In genomic region chr3:53826048-53826447, GRCh38 we compare ENCODE assay signal across 35 cellular contexts. TPM values are rescaled to one million over a fixed set of nuclear protein-coding genes. Genes with fewer than 3 reads are reported as not detected.
"Had no signal": no experiment of that assay in that cellular context is flagged by ENCODE, and none has a peak within 500 bp of the region (broad histone marks: within the 10 kb centered on the region; RNA-seq: fewer than 3 reads in every experiment).

No MANE protein-coding gene starts in this region.

- H3K36me3 ChIP-seq: adrenal gland, WERI-Rb-1 had no signal

- H2AFZ ChIP-seq: PC-9 had no signal

- H3K9me3 Mint-ChIP-seq: activated CD4-positive, alpha-beta memory T cell treated with anti-CD3 and anti-CD28 coated beads, Interleukin-2, amount 10 ng/mL, durations not matched to agents 7 days and 5 days; activated naive CD4-positive, alpha-beta T cell treated with anti-CD3 and anti-CD28 coated beads, Interleukin-2, amount 50 U/mL, for 24 hours; brain; T-cell had no signal

- DNase-seq: activated CD4-positive, alpha-beta memory T cell treated with anti-CD3 and anti-CD28 coated beads, Interleukin-2, amount 10 ng/mL, durations not matched to agents 7 days and 5 days; activated CD4-positive, alpha-beta T cell treated with anti-CD3 and anti-CD28 coated beads for 1 hour; activated CD4-positive, alpha-beta T cell treated with anti-CD3 and anti-CD28 coated beads for 48 hours; activated CD4-positive, CD25-positive, alpha-beta regulatory T cell; activated CD8-positive, alpha-beta memory T cell treated with anti-CD3 and anti-CD28 coated beads for 24 hours; activated CD8-positive, alpha-beta memory T cell treated with anti-CD3 and anti-CD28 coated beads, Interleukin-2, amount 10 ng/mL, durations not matched to agents 7 days and 5 days; activated CD8-positive, alpha-beta memory T cell treated with anti-CD3 and anti-CD28 coated beads, Interleukin-2, amount 50 U/mL, for 48 hours; activated effector memory CD4-positive, alpha-beta T cell treated with anti-CD3 and anti-CD28 coated beads, Interleukin-2, amount 50 U/mL, for 16 hours; activated naive CD4-positive, alpha-beta T cell treated with Interleukin-2 at 50 U/mL for 16 hours; activated T-cell treated with anti-CD3 and anti-CD28 coated beads, Interleukin-2, amount 50 U/mL, for 48 hours; adrenal gland; caudate nucleus; cerebellar nuclear complex; Karpas-422; NCI-H1105; NCI-H1417 treated with DMSO at 0.1 percent for 48 hours; NCI-H187 treated with DMSO at 0.1 percent for 48 hours; NCI-H2081 treated with DMSO at 0.1 percent for 48 hours; NCI-H345; NCI-H524 treated with DMSO at 0.1 percent for 48 hours; NK-92 treated with Interleukin-12 subunit alpha and Interleukin-12 subunit beta, amount 100 ng/mL, for 24 hours; PC-9; SIG-M5; T-cell; T-helper 17 cell; T-helper 9 cell; WERI-Rb-1 had no signal

- FAIRE-seq: bronchial epithelial cell, RCC 7860 had no signal

- ATAC-seq: activated CD8-positive, alpha-beta memory T cell treated with anti-CD3 and anti-CD28 coated beads, Interleukin-2, amount 10 ng/mL, durations not matched to agents 7 days and 5 days; Right ventricle myocardium inferior; SK-N-SH treated with all-trans-retinoic acid at 6 μM for 48 hours; T-cell; T-helper 17 cell had no signal

- H3K27me3 Mint-ChIP-seq: T-cell, T-helper 17 cell had no signal

- H3K9me3 ChIP-seq: adrenal gland had no signal

- H3K4me2 ChIP-seq: PC-9 had no signal

- H3K27ac Mint-ChIP-seq: activated CD4-positive, alpha-beta memory T cell treated with anti-CD3 and anti-CD28 coated beads, Interleukin-2, amount 10 ng/mL, durations not matched to agents 7 days and 5 days; activated CD8-positive, alpha-beta memory T cell treated with anti-CD3 and anti-CD28 coated beads, Interleukin-2, amount 10 ng/mL, durations not matched to agents 7 days and 5 days; activated naive CD4-positive, alpha-beta T cell treated with anti-CD3 and anti-CD28 coated beads, Interleukin-2, amount 50 U/mL, for 24 hours; brain; T-cell; T-helper 17 cell had no signal

- H3K36me3 Mint-ChIP-seq: activated CD8-positive, alpha-beta memory T cell treated with anti-CD3 and anti-CD28 coated beads, Interleukin-2, amount 10 ng/mL, durations not matched to agents 7 days and 5 days; activated naive CD4-positive, alpha-beta T cell treated with anti-CD3 and anti-CD28 coated beads, Interleukin-2, amount 50 U/mL, for 24 hours; brain; T-cell had no signal

- H3K4me3 ChIP-seq: adrenal gland, PC-9 had no signal

- H3K4me3 Mint-ChIP-seq: activated CD4-positive, alpha-beta memory T cell treated with anti-CD3 and anti-CD28 coated beads, Interleukin-2, amount 10 ng/mL, durations not matched to agents 7 days and 5 days; activated CD8-positive, alpha-beta memory T cell treated with anti-CD3 and anti-CD28 coated beads, Interleukin-2, amount 10 ng/mL, durations not matched to agents 7 days and 5 days; activated naive CD4-positive, alpha-beta T cell treated with anti-CD3 and anti-CD28 coated beads, Interleukin-2, amount 50 U/mL, for 24 hours; brain; T-cell; T-helper 17 cell had no signal

- H3K27me3 ChIP-seq: adrenal gland had no signal

- H3K27ac ChIP-seq: adrenal gland, PC-9, RWPE1, WERI-Rb-1 had no signal

- H3K4me1 Mint-ChIP-seq: activated naive CD4-positive, alpha-beta T cell treated with anti-CD3 and anti-CD28 coated beads, Interleukin-2, amount 50 U/mL, for 24 hours; T-cell had no signal

RNA-seq across cellular contexts. Expression of gene CHDH, which starts 20.2 kb away (rescaled TPM):
- total RNA-seq: PC-9 had no signal

RNA-seq across cellular contexts. Expression of gene IL17RB, which starts 20.3 kb away (rescaled TPM):
- total RNA-seq: bronchial epithelial cell, PC-9, SK-MEL-5 had no signal
